ENCODE assay signal across 20 cellular contexts in genomic region chr15:22257047-22257667, GRCh38.
A peak's percentile ranks its signal among the peaks of the same experiment; 100 is the strongest.
DNase-seq lines count a peak whose midpoint lies in the region; ATAC-seq and TF ChIP-seq lines count a peak whose summit lies in the region.
"Had no signal": no experiment of that assay in that cellular context is flagged by ENCODE, and none has a peak within 500 bp of the region (broad histone marks: within the 10 kb centered on the region; RNA-seq: fewer than 3 reads in every experiment).

No MANE protein-coding gene starts in this region.

- no peaks in the 10 kb centered on the region for H3K79me2 ChIP-seq in SK-N-SH (ENCODE audit: insufficient read depth)
- no peaks in the 10 kb centered on the region for H3K79me2 ChIP-seq in smooth muscle cell (ENCODE audit: low read depth)

- no peaks in the 10 kb centered on the region for H3K9me2 ChIP-seq in SK-N-SH

- H3K4me2 ChIP-seq in SK-N-SH (peak overlapping the region; percentile 59; the same call in 1 of the 2 replicates), smooth muscle cell (no peak overlapping the region)

- no peaks in the 10 kb centered on the region for H3K4me1 ChIP-seq in breast epithelium
- H3K4me1 ChIP-seq in SK-N-SH (ENCODE audit: control insufficient read depth in 1 of 2, insufficient read depth in 2 of 2, low read depth in 1 of 2, low read length in 1 of 2): peaks cover 0 to 13% of the 10 kb centered on the region in 2 experiments; a peak in 1 of 4 replicates
- H3K4me1 ChIP-seq in testis: no peaks in the 10 kb centered on the region
- no peaks in the 10 kb centered on the region for H3K4me1 ChIP-seq in prostate gland (replicated peaks)
- H3K4me1 ChIP-seq in smooth muscle cell (ENCODE audit: low read depth): no peaks in the 10 kb centered on the region
- H3K4me1 ChIP-seq: BE2C, body of pancreas, uterus had no signal

- H3K27ac ChIP-seq in breast epithelium (no peak overlapping the region), SK-N-SH (ENCODE audit: low read depth in 2 of 2, low read length in 1 of 2) (peak overlapping the region in 1 of 2 experiments; percentile 47; a peak in 1 of 4 replicates), testis (peak overlapping the region in 1 of 2 donors; percentile 50), prostate gland (no peak overlapping the region), smooth muscle cell (ENCODE audit: low read depth) (no peak overlapping the region)
- H3K27ac ChIP-seq: body of pancreas, uterus had no signal

- WGBS in SK-N-SH (ENCODE audit: low lambda C conversion rate): 25% methylated on average over 39 of the region's 49 CpGs
- WGBS in testis, 2 donors: 59% methylated on average over 20 to 43 of the region's 49 CpGs
- WGBS in prostate gland: 69% methylated on average over 35 of the region's 49 CpGs
- WGBS in smooth muscle cell (ENCODE audit: low lambda C conversion rate): 93% methylated on average over 49 of the region's 49 CpGs

- in situ Hi-C loops in T47D (cut with HindIII; ENCODE audit: low pct_unique_long_range_greater_than_20kb, low sequenced_read_pairs): no loop called here

- H3K9me3 ChIP-seq in breast epithelium: no peaks in the 10 kb centered on the region
- H3K9me3 ChIP-seq in SK-N-SH: no peaks in the 10 kb centered on the region
- no peaks in the 10 kb centered on the region for H3K9me3 ChIP-seq in testis
- no peaks in the 10 kb centered on the region for H3K9me3 ChIP-seq in prostate gland
- peaks cover 36% of the 10 kb centered on the region for H3K9me3 ChIP-seq in smooth muscle cell (replicated peaks; ENCODE audit: low read depth)
- H3K9me3 ChIP-seq: BE2C, body of pancreas, uterus had no signal

- CTCF ChIA-PET in SK-N-SH (lab: Yijun Ruan, JAX): no interaction called here

- TF ChIP-seq EP300 in SK-N-SH (IDR thresholded peaks at IDR 0.05; ENCODE audit: borderline replicate concordance in 1 of 2, low read depth in 1 of 2, low read length in 1 of 2): no peak

- no peak for TF ChIP-seq RAD21 in SK-N-SH (IDR thresholded peaks at IDR 0.05; ENCODE audit: low read length)

- no peaks in the 10 kb centered on the region for H3K36me3 ChIP-seq in breast epithelium
- H3K36me3 ChIP-seq in SK-N-SH (replicated peaks in 1 of 2; ENCODE audit: control insufficient read depth in 1 of 2, insufficient read depth in 2 of 2, low read length in 1 of 2): no peaks in the 10 kb centered on the region
- no peaks in the 10 kb centered on the region for H3K36me3 ChIP-seq in testis (ENCODE audit: low read depth, missing control alignments)
- no peaks in the 10 kb centered on the region for H3K36me3 ChIP-seq in prostate gland
- no peaks in the 10 kb centered on the region for H3K36me3 ChIP-seq in smooth muscle cell (ENCODE audit: low read depth)
- H3K36me3 ChIP-seq: BE2C, uterus had no signal

- no peak overlapping the region; the same call in 1 of the 2 replicates for H3K9ac ChIP-seq in SK-N-SH
- no peak overlapping the region for H3K9ac ChIP-seq in smooth muscle cell (ENCODE audit: low read depth)

- H3K27me3 ChIP-seq in breast epithelium (no peaks in the 10 kb centered on the region), SK-N-SH (ENCODE audit: insufficient read depth) (no peaks in the 10 kb centered on the region), testis (no peaks in the 10 kb centered on the region), prostate gland (replicated peaks; ENCODE audit: insufficient read depth) (no peaks in the 10 kb centered on the region), smooth muscle cell (ENCODE audit: low read depth) (no peaks in the 10 kb centered on the region)
- H3K27me3 ChIP-seq: BE2C, body of pancreas, uterus had no signal

- TF ChIP-seq CTCF in breast epithelium (IDR thresholded peaks at IDR 0.05) (no peak), SK-N-SH (IDR thresholded peaks at IDR 0.05) (no peak), testis (IDR thresholded peaks at IDR 0.05) (no peak), prostate gland (IDR thresholded peaks at IDR 0.05) (no peak), smooth muscle cell (IDR thresholded peaks at IDR 0.05; ENCODE audit: borderline replicate concordance, insufficient read depth, poor library complexity, severe bottlenecking) (no peak)

- peak; percentile 99 to 100 for DNase-seq in T47D (ENCODE audit: low read depth in 1 of 2, low spot score in 1 of 2)
- no peak for DNase-seq in breast epithelium (ENCODE audit: low spot score in 2 of 2)
- peak; percentile 90 for DNase-seq in SK-N-SH
- peak; percentile 75 for DNase-seq in left lobe of liver (ENCODE audit: low spot score)
- DNase-seq in testis: peak; percentile 66
- DNase-seq in prostate gland (ENCODE audit: low spot score): no peak
- DNase-seq in smooth muscle cell (lab: John Stamatoyannopoulos, UW; ENCODE audit: unreplicated experiment): no peak
- DNase-seq in NCI-H82 treated with DMSO at 0.1 percent for 48 hours (lab: John Stamatoyannopoulos, UW; ENCODE audit: unreplicated experiment): no peak
- DNase-seq: activated naive CD4-positive, alpha-beta T cell treated with Interleukin-2 at 50 U/mL for 16 hours; activated T-cell treated with anti-CD3 and anti-CD28 coated beads, Interleukin-2, amount 50 U/mL, for 4 hours; BE2C; body of pancreas; GF-D8; NCI-H1436 treated with DMSO at 0.1 percent for 48 hours; NCI-H446; NCI-H774; stimulated activated naive CD4-positive, alpha-beta T cell treated with Interleukin-2 at 50 U/mL for 16 hours; T-helper 17 cell; uterus had no signal

- H2AFZ ChIP-seq in SK-N-SH (ENCODE audit: low read depth) (peak overlapping the region; percentile 79; the same call in 1 of the 2 replicates), smooth muscle cell (ENCODE audit: low read depth) (no peak overlapping the region)

- POLR2A ChIA-PET in SK-N-SH (lab: Yijun Ruan, JAX): interaction anchor here (1.7 kb wide), 1 partner anchor 33 kb away, joined by 4 read pairs; no protein-coding TSS in a partner anchor

- intact Hi-C loops in breast epithelium (cut with DNase I; ENCODE audit: low total_unique reads): no loop called here
- intact Hi-C loops in testis (cut with DNase I; ENCODE audit: low total_unique reads): no loop called here
- intact Hi-C loops in prostate gland (cut with DNase I): no loop called here

- no peak for TF ChIP-seq POLR2A in breast epithelium (IDR thresholded peaks at IDR 0.05)
- no peak for TF ChIP-seq POLR2A in testis (IDR thresholded peaks at IDR 0.05)
- no peak for TF ChIP-seq POLR2A in prostate gland (IDR thresholded peaks at IDR 0.05)

- no peak overlapping the region for H3K4me3 ChIP-seq in breast epithelium
- peak overlapping the region; percentile 47 to 53; a peak in 3 of 4 replicates for H3K4me3 ChIP-seq in SK-N-SH (ENCODE audit: low read depth in 2 of 2, low read length in 1 of 2)
- peak overlapping the region; percentile 29 to 39 for H3K4me3 ChIP-seq in testis
- no peak overlapping the region for H3K4me3 ChIP-seq in prostate gland
- H3K4me3 ChIP-seq in smooth muscle cell: no peak overlapping the region
- H3K4me3 ChIP-seq: body of pancreas, lung, uterus had no signal

- no peaks in the 10 kb centered on the region for H3F3A ChIP-seq in SK-N-SH (replicated peaks; ENCODE audit: insufficient read depth)
- no peaks in the 10 kb centered on the region for H3F3A ChIP-seq in smooth muscle cell (ENCODE audit: low read depth)

- H4K20me1 ChIP-seq in SK-N-SH (ENCODE audit: insufficient read depth): 0 out of 2 replicates have a peak, but pooled peaks cover 3% of the 10 kb centered on the region
- H4K20me1 ChIP-seq in smooth muscle cell (ENCODE audit: low read depth): no peaks in the 10 kb centered on the region

- no peak for ATAC-seq in left lobe of liver
- ATAC-seq: body of pancreas, T-helper 17 cell had no signal

TF ChIP-seq in SK-N-SH, 30 proteins besides CTCF, POLR2A, EP300 and RAD21:
- TF ChIP-seq RFX5 (IDR thresholded peaks at IDR 0.05; ENCODE audit: low read length): peak; percentile 42; the same call in 1 of the 2 replicates
- TF ChIP-seq MXI1 (IDR thresholded peaks at IDR 0.05; ENCODE audit: low read depth, low read length): 0 out of 2 replicates have a peak, but pooled peaks have one; percentile 38
- no peak for TF ChIP-seq GABPA (IDR thresholded peaks at IDR 0.05; ENCODE audit: low read depth)
- peak; percentile 8 for TF ChIP-seq CHD2 (IDR thresholded peaks at IDR 0.05; ENCODE audit: low read length, partially characterized antibody)

Comparison
In these comparisons a context has a peak if more than half of its experiments do, and no peak if none do; other contexts are left out.
1. DNase-seq: peak in T47D (2 of 2), SK-N-SH (single experiment), left lobe of liver (single experiment) and testis (single experiment); none in breast epithelium (0 of 2), prostate gland (single experiment), smooth muscle cell (single experiment) and NCI-H82 treated with DMSO at 0.1 percent for 48 hours (single experiment).
2. H3K4me3 ChIP-seq: peak in SK-N-SH (2 of 2) and testis (2 of 2); none in breast epithelium (0 of 3), prostate gland (0 of 2) and smooth muscle cell (single experiment).